22 cellular contexts compared by ENCODE assay signal in genomic region chr10:28155726-28156125, GRCh38.
"Had no signal": no experiment of that assay in that cellular context is flagged by ENCODE, and none has a peak within 500 bp of the region (broad histone marks: within the 10 kb centered on the region; RNA-seq: fewer than 3 reads in every experiment).

No MANE protein-coding gene starts in this region.

- H3K9me3 ChIP-seq: SJSA1 had no signal

- H3K4me3 ChIP-seq: SJSA1, SK-N-MC had no signal

- ATAC-seq: HepG2 had no signal

- H3K27ac ChIP-seq: SJSA1, SK-N-MC had no signal

- H3K36me3 ChIP-seq: SJSA1 had no signal

- H3K4me1 ChIP-seq: SJSA1 had no signal

- DNase-seq: IMR-90, Karpas-422, KG1, MM.1S, NCI-H1092 treated with DMSO at 0.1 percent for 48 hours, NCI-H1436, NCI-H187, NCI-H2029, NCI-H2081 treated with DMSO at 0.1 percent for 48 hours, NCI-H2171, NCI-H226, NCI-H446, NCI-H510A, NCI-H524 treated with DMSO at 0.1 percent for 48 hours, NCI-H69, NCI-H774, Right ventricle myocardium superior, RPMI8226, SIG-M5 had no signal

- H3K27me3 ChIP-seq: SJSA1 had no signal
